ENCODE assay signal across 18 cellular contexts in the genomic region with DNA sequence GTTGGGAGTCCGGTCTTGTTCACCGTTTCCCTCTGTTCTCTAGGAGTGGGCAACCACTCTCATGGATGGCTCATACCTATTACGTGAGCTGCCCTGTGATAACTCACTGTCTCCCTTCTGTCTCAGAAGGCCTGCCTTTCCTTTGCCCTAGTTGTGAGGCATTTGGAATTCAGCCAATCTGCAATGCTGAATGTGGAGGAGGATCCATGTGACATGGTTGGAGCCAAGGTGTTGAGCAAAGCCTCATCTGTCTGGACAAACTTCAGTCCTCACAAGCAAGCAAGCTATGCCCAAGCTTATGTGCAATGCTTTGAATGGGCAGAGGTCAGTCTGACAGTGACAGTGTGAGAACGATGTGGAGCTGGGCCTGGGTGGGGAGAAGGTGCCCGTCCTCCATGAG. TPM values are rescaled to one million over a fixed set of nuclear protein-coding genes. Genes with fewer than 3 reads are reported as not detected.
DNase-seq lines count a peak whose midpoint lies in the region; TF ChIP-seq lines count a peak whose summit lies in the region.
"Had no signal": no experiment of that assay in that cellular context is flagged by ENCODE, and none has a peak within 500 bp of the region (broad histone marks: within the 10 kb centered on the region; RNA-seq: fewer than 3 reads in every experiment).

No MANE protein-coding gene starts in this region.

- H3K36me3 ChIP-seq in parathyroid adenoma (ENCODE audit: control insufficient read depth, insufficient read depth, low read length) (no peaks in the 10 kb centered on the region), MG63 (no peaks in the 10 kb centered on the region)
- H3K36me3 ChIP-seq: cardiac muscle cell had no signal

- POLR2A ChIA-PET in HEK293T (lab: Yijun Ruan, JAX): no interaction called here

- no peaks in the 10 kb centered on the region for H3K9me3 Mint-ChIP-seq in activated naive CD8-positive, alpha-beta T cell treated with anti-CD3 and anti-CD28 coated beads for 36 hours
- H3K9me3 Mint-ChIP-seq: activated naive CD4-positive, alpha-beta T cell treated with anti-CD3 and anti-CD28 coated beads, Interleukin-2, amount 50 U/mL, for 24 hours; nephron progenitor cell had no signal

- H3K79me2 ChIP-seq in parathyroid adenoma: no peaks in the 10 kb centered on the region

- CTCF ChIA-PET in HEK293T (lab: Yijun Ruan, JAX): no interaction called here

- no peak overlapping the region for H3K4me2 ChIP-seq in parathyroid adenoma (ENCODE audit: low read length)

- H3K9me3 ChIP-seq in parathyroid adenoma (ENCODE audit: control insufficient read depth, low read length) (no peaks in the 10 kb centered on the region), MG63 (no peaks in the 10 kb centered on the region)

- peak overlapping the region; percentile 53 for H2AFZ ChIP-seq in parathyroid adenoma

- no peak overlapping the region for H3K9ac ChIP-seq in parathyroid adenoma

- H3K27ac ChIP-seq in parathyroid adenoma: peak overlapping the region; percentile 32
- H3K27ac ChIP-seq: cardiac muscle cell had no signal

- no peak overlapping the region for H3K4me3 Mint-ChIP-seq in activated naive CD8-positive, alpha-beta T cell treated with anti-CD3 and anti-CD28 coated beads for 36 hours
- H3K4me3 Mint-ChIP-seq: activated naive CD4-positive, alpha-beta T cell treated with anti-CD3 and anti-CD28 coated beads, Interleukin-2, amount 50 U/mL, for 24 hours; B cell; nephron progenitor cell had no signal

- no peaks in the 10 kb centered on the region for H3K27me3 ChIP-seq in parathyroid adenoma (ENCODE audit: control insufficient read depth, insufficient read depth, low read length)
- H3K27me3 ChIP-seq in MG63: no peaks in the 10 kb centered on the region
- H3K27me3 ChIP-seq: cardiac muscle cell had no signal

- no peaks in the 10 kb centered on the region for H3K36me3 Mint-ChIP-seq in activated naive CD8-positive, alpha-beta T cell treated with anti-CD3 and anti-CD28 coated beads for 36 hours
- H3K36me3 Mint-ChIP-seq: activated naive CD4-positive, alpha-beta T cell treated with anti-CD3 and anti-CD28 coated beads, Interleukin-2, amount 50 U/mL, for 24 hours had no signal

- H3K27ac Mint-ChIP-seq in activated naive CD8-positive, alpha-beta T cell treated with anti-CD3 and anti-CD28 coated beads for 36 hours: no peak overlapping the region
- H3K27ac Mint-ChIP-seq: activated naive CD4-positive, alpha-beta T cell treated with anti-CD3 and anti-CD28 coated beads, Interleukin-2, amount 50 U/mL, for 24 hours; B cell had no signal

- H3K4me3 ChIP-seq in parathyroid adenoma (ENCODE audit: low read depth, low read length): no peak overlapping the region
- no peak overlapping the region for H3K4me3 ChIP-seq in MG63
- H3K4me3 ChIP-seq: cardiac muscle cell had no signal

- peak; percentile 10 for DNase-seq in Ammon's horn (ENCODE audit: low spot score)
- DNase-seq in M059J (ENCODE audit: low read depth): peak; percentile 31
- DNase-seq in fibroblast of gingiva (ENCODE audit: low read depth): peak; percentile 56
- no peak for DNase-seq in HEK293T (ENCODE audit: extremely low spot score)
- no peak for DNase-seq in MG63
- no peak for DNase-seq in activated naive CD8-positive, alpha-beta T cell treated with anti-CD3 and anti-CD28 coated beads for 36 hours
- DNase-seq in NCI-H446 treated with DMSO at 0.1 percent for 48 hours (lab: John Stamatoyannopoulos, UW): no peak
- DNase-seq: activated CD4-positive, alpha-beta T cell treated with anti-CD3 and anti-CD28 coated beads, Interleukin-2, amount 50 U/mL, for 1 hour; HCEC 1CT; mammary epithelial cell; NCI-H1694; nephron progenitor cell; stimulated activated CD4-positive, alpha-beta T cell treated with anti-CD3 and anti-CD28 coated beads, Interleukin-2, amount 100 ng/mL, for 24 hours had no signal

- no peaks in the 10 kb centered on the region for H3K27me3 Mint-ChIP-seq in activated naive CD8-positive, alpha-beta T cell treated with anti-CD3 and anti-CD28 coated beads for 36 hours
- H3K27me3 Mint-ChIP-seq: activated naive CD4-positive, alpha-beta T cell treated with anti-CD3 and anti-CD28 coated beads, Interleukin-2, amount 50 U/mL, for 24 hours; B cell had no signal

- peaks cover 16% of the 10 kb centered on the region for H3K4me1 Mint-ChIP-seq in activated naive CD8-positive, alpha-beta T cell treated with anti-CD3 and anti-CD28 coated beads for 36 hours
- H3K4me1 Mint-ChIP-seq: B cell had no signal

- no peak for TF ChIP-seq CTCF in parathyroid adenoma (IDR thresholded peaks at IDR 0.05)

- peaks cover 19% of the 10 kb centered on the region for H3K4me1 ChIP-seq in parathyroid adenoma

TF ChIP-seq in HEK293T, 16 proteins besides CTCF, POLR2A, EP300 and RAD21:
- no peak for TF ChIP-seq NFRKB (IDR thresholded peaks at IDR 0.05)
- TF ChIP-seq ARNT (IDR thresholded peaks at IDR 0.05): no peak
- TF ChIP-seq TARDBP (IDR thresholded peaks at IDR 0.05): no peak
- TF ChIP-seq BHLHE40 (IDR thresholded peaks at IDR 0.05; ENCODE audit: borderline replicate concordance): no peak
- no peak for TF ChIP-seq LEF1 (IDR thresholded peaks at IDR 0.05; ENCODE audit: borderline replicate concordance)
- no peak for TF ChIP-seq FOXM1 (IDR thresholded peaks at IDR 0.05; ENCODE audit: borderline replicate concordance)
- TF ChIP-seq ZNF384 (IDR thresholded peaks at IDR 0.05): no peak
- TF ChIP-seq CTBP1 (IDR thresholded peaks at IDR 0.05; ENCODE audit: borderline replicate concordance): no peak
- TF ChIP-seq FOXA1 (IDR thresholded peaks at IDR 0.05): no peak
- TF ChIP-seq SUZ12 (IDR thresholded peaks at IDR 0.05): no peak
- TF ChIP-seq FOXK2 (IDR thresholded peaks at IDR 0.05): no peak
- TF ChIP-seq SP1 (IDR thresholded peaks at IDR 0.05): no peak
- TF ChIP-seq HDGF (IDR thresholded peaks at IDR 0.05; ENCODE audit: borderline replicate concordance): no peak

RNA-seq across cellular contexts. Expression of gene ATP10A, which starts 37.8 kb away (rescaled TPM):
- total RNA-seq in M059J (2014; rRNA removed; shearing (Covaris generic)): not detected in 2 replicates
- 1.5 and 2.1 TPM in 2 replicates for total RNA-seq in MG63 (2014; rRNA removed; shearing (Covaris generic); ENCODE audit: low replicate concordance)
- 10 to 100 TPM; 23.9 to 26.8 TPM for total RNA-seq in activated naive CD8-positive, alpha-beta T cell treated with anti-CD3 and anti-CD28 coated beads for 36 hours
- total RNA-seq: cardiac muscle cell, HT-29 had no signal

Comparison
In these comparisons a context has a peak if more than half of its experiments do, and no peak if none do; other contexts are left out.
1. DNase-seq: peak in Ammon's horn (single experiment), M059J (single experiment) and fibroblast of gingiva (single experiment); none in HEK293T (single experiment), MG63 (single experiment), activated naive CD8-positive, alpha-beta T cell treated with anti-CD3 and anti-CD28 coated beads for 36 hours (single experiment) and NCI-H446 treated with DMSO at 0.1 percent for 48 hours (single experiment).